In the genomic region with DNA sequence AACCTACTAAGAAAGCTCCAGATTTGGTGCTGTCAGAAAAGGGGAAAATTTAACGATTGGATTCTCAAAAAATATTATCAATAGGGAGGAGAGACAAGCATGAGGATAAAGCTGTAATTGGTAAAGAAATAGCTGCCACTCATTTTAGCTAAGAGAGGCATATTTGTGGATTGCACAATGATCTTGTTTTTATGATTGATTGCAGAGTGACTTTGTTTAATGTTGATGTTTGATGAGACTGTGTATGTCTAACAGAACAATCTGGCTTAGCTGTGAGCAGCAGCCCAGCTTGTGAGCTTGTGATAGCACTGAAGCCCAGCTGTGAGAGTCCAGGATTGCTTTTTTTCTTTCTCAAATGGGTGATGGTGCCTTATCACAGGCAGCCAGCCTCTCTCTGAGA, we compare ENCODE assay signal across 8 cellular contexts.
"Had no signal": no experiment of that assay in that cellular context is flagged by ENCODE, and none has a peak within 500 bp of the region (broad histone marks: within the 10 kb centered on the region; RNA-seq: fewer than 3 reads in every experiment).

No MANE protein-coding gene starts in this region.

- H3K4me3 ChIP-seq: GM23248, HAP-1 had no signal

- H3K9me3 ChIP-seq: HAP-1 had no signal

- H2AFZ ChIP-seq: GM23248 had no signal

- H3K36me3 ChIP-seq: HAP-1 had no signal

- H3K4me1 ChIP-seq: HAP-1 had no signal

- ATAC-seq: HCT116 had no signal

- DNase-seq: GM23248, GOT3, H7, HFFc6, KG1 had no signal

- H3K27ac ChIP-seq: GM23248, HL-60 had no signal

- H3K9ac ChIP-seq: GM23248 had no signal
